ENCODE assay signal across 20 cellular contexts in the genomic region with DNA sequence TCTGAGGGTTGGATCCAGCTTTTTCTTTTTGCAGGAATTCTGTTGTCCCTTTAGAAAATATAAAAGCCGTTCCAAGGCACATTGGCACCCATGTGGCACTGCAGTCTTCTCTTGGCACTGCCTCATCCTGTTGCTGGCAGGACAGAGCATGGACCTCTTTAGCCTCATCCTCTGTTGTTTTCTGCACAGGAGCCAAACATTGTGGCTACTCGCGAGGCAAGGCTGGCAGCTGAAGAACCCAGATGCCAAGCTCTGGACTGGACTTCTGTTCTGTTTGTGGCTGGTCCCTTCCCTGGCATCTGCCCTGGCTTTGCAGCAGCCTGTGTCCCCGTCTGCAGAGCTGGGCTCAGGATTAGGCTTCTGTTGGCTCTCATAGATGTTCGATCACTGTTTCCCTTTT.
DNase-seq lines count a peak whose midpoint lies in the region; ATAC-seq and TF ChIP-seq lines count a peak whose summit lies in the region.
"Had no signal": no experiment of that assay in that cellular context is flagged by ENCODE, and none has a peak within 500 bp of the region (broad histone marks: within the 10 kb centered on the region; RNA-seq: fewer than 3 reads in every experiment).

No MANE protein-coding gene starts in this region.

- peak overlapping the region; percentile 79; the same call in 1 of the 2 replicates for H3K27ac Mint-ChIP-seq in WTC11
- no peak overlapping the region for H3K27ac Mint-ChIP-seq in effector memory CD8-positive, alpha-beta T cell
- H3K27ac Mint-ChIP-seq: activated CD8-positive, alpha-beta T cell treated with anti-CD3 and anti-CD28 coated beads, Interleukin-2, amount 10 ng/mL, durations not matched to agents 7 days and 5 days; activated naive CD8-positive, alpha-beta T cell had no signal

- CTCF ChIA-PET in WTC11 (lab: Charles Lee): no interaction called here

- H3K27me3 Mint-ChIP-seq in WTC11 (ENCODE audit: low read depth): no peaks in the 10 kb centered on the region
- peaks cover 10 to 21% of the 10 kb centered on the region in 2 donors for H3K27me3 Mint-ChIP-seq in effector memory CD8-positive, alpha-beta T cell

- H3K36me3 Mint-ChIP-seq in WTC11: no peaks in the 10 kb centered on the region
- no peaks in the 10 kb centered on the region for H3K36me3 Mint-ChIP-seq in effector memory CD8-positive, alpha-beta T cell (ENCODE audit: insufficient read depth)

- ATAC-seq in WTC11 (no peak), HG03571 (IDR thresholded peaks at IDR 0.05; ENCODE audit: unreplicated experiment) (no peak)
- ATAC-seq in effector memory CD8-positive, alpha-beta T cell (replicated peaks): no peak
- ATAC-seq: activated CD8-positive, alpha-beta T cell treated with anti-CD3 and anti-CD28 coated beads, Interleukin-2, amount 10 ng/mL, durations not matched to agents 7 days and 5 days had no signal

- H3K4me3 Mint-ChIP-seq in WTC11: no peak overlapping the region
- no peak overlapping the region for H3K4me3 Mint-ChIP-seq in effector memory CD8-positive, alpha-beta T cell
- H3K4me3 Mint-ChIP-seq: activated CD8-positive, alpha-beta T cell treated with anti-CD3 and anti-CD28 coated beads, Interleukin-2, amount 10 ng/mL, durations not matched to agents 7 days and 5 days; activated naive CD8-positive, alpha-beta T cell had no signal

- no peak for TF ChIP-seq CTCF in WTC11 (IDR thresholded peaks at IDR 0.05)

- H3K9me3 Mint-ChIP-seq in WTC11: no peaks in the 10 kb centered on the region
- H3K9me3 Mint-ChIP-seq in effector memory CD8-positive, alpha-beta T cell: no peaks in the 10 kb centered on the region

- H3K4me1 Mint-ChIP-seq in WTC11: peaks cover 16% of the 10 kb centered on the region
- peaks cover 0 to 3% of the 10 kb centered on the region in 2 donors for H3K4me1 Mint-ChIP-seq in effector memory CD8-positive, alpha-beta T cell (ENCODE audit: low read depth in 2 of 2)

- DNase-seq in C1 segment of cervical spinal cord (lab: John Stamatoyannopoulos, UW) (peak in 13 of 14 donors; percentile 2 to 71 (median 39)), WTC11 (ENCODE audit: low spot score) (no peak), hippocampal formation (lab: John Stamatoyannopoulos, UW) (peak; percentile 81), pons (ENCODE audit: low spot score) (peak; percentile 92), H4 (ENCODE audit: low spot score) (no peak), ureter (ENCODE audit: low spot score) (no peak)
- no peak for DNase-seq in effector memory CD8-positive, alpha-beta T cell
- DNase-seq: activated CD8-positive, alpha-beta T cell treated with anti-CD3 and anti-CD28 coated beads, Interleukin-2, amount 10 ng/mL, durations not matched to agents 7 days and 5 days; Caco-2; central memory CD4-positive, alpha-beta T cell; glutamatergic neuron; kidney glomerular epithelial cell; NCI-H1694; NCI-H446 treated with DMSO at 0.1 percent for 48 hours; NCI-H82; SK-N-SH; stomach; transverse colon had no signal

- POLR2A ChIA-PET in WTC11 (lab: Charles Lee): no interaction called here

TF ChIP-seq in WTC11, 78 proteins besides CTCF, POLR2A, EP300 and RAD21 (continues in another document):
- TF ChIP-seq GABPB1 (CRISPR knock-in tag; IDR thresholded peaks at IDR 0.05) (no peak), NR2C2 (CRISPR knock-in tag; IDR thresholded peaks at IDR 0.05) (no peak), TEAD4 (CRISPR knock-in tag; IDR thresholded peaks at IDR 0.05) (no peak), ZNF232 (CRISPR knock-in tag; IDR thresholded peaks at IDR 0.05) (no peak)
- TF ChIP-seq, protein P1, sequence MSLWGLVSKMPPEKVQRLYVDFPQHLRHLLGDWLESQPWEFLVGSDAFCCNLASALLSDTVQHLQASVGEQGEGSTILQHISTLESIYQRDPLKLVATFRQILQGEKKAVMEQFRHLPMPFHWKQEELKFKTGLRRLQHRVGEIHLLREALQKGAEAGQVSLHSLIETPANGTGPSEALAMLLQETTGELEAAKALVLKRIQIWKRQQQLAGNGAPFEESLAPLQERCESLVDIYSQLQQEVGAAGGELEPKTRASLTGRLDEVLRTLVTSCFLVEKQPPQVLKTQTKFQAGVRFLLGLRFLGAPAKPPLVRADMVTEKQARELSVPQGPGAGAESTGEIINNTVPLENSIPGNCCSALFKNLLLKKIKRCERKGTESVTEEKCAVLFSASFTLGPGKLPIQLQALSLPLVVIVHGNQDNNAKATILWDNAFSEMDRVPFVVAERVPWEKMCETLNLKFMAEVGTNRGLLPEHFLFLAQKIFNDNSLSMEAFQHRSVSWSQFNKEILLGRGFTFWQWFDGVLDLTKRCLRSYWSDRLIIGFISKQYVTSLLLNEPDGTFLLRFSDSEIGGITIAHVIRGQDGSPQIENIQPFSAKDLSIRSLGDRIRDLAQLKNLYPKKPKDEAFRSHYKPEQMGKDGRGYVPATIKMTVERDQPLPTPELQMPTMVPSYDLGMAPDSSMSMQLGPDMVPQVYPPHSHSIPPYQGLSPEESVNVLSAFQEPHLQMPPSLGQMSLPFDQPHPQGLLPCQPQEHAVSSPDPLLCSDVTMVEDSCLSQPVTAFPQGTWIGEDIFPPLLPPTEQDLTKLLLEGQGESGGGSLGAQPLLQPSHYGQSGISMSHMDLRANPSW (CRISPR knock-in tag; conservative IDR thresholded peaks at IDR 0.05; ENCODE audit: low read depth): no peak
- TF ChIP-seq, protein P2, sequence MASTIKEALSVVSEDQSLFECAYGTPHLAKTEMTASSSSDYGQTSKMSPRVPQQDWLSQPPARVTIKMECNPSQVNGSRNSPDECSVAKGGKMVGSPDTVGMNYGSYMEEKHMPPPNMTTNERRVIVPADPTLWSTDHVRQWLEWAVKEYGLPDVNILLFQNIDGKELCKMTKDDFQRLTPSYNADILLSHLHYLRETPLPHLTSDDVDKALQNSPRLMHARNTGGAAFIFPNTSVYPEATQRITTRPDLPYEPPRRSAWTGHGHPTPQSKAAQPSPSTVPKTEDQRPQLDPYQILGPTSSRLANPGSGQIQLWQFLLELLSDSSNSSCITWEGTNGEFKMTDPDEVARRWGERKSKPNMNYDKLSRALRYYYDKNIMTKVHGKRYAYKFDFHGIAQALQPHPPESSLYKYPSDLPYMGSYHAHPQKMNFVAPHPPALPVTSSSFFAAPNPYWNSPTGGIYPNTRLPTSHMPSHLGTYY (CRISPR knock-in tag; IDR thresholded peaks at IDR 0.05): no peak
- TF ChIP-seq, protein P3, sequence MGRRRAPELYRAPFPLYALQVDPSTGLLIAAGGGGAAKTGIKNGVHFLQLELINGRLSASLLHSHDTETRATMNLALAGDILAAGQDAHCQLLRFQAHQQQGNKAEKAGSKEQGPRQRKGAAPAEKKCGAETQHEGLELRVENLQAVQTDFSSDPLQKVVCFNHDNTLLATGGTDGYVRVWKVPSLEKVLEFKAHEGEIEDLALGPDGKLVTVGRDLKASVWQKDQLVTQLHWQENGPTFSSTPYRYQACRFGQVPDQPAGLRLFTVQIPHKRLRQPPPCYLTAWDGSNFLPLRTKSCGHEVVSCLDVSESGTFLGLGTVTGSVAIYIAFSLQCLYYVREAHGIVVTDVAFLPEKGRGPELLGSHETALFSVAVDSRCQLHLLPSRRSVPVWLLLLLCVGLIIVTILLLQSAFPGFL (CRISPR knock-in tag; IDR thresholded peaks at IDR 0.05; ENCODE audit: borderline replicate concordance): no peak
- TF ChIP-seq, protein P4, sequence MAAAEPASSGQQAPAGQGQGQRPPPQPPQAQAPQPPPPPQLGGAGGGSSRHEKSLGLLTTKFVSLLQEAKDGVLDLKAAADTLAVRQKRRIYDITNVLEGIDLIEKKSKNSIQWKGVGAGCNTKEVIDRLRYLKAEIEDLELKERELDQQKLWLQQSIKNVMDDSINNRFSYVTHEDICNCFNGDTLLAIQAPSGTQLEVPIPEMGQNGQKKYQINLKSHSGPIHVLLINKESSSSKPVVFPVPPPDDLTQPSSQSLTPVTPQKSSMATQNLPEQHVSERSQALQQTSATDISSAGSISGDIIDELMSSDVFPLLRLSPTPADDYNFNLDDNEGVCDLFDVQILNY (CRISPR knock-in tag; IDR thresholded peaks at IDR 0.05): no peak
- TF ChIP-seq, protein P5, sequence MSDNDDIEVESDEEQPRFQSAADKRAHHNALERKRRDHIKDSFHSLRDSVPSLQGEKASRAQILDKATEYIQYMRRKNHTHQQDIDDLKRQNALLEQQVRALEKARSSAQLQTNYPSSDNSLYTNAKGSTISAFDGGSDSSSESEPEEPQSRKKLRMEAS (CRISPR knock-in tag; IDR thresholded peaks at IDR 0.05): no peak
- TF ChIP-seq, protein P6, sequence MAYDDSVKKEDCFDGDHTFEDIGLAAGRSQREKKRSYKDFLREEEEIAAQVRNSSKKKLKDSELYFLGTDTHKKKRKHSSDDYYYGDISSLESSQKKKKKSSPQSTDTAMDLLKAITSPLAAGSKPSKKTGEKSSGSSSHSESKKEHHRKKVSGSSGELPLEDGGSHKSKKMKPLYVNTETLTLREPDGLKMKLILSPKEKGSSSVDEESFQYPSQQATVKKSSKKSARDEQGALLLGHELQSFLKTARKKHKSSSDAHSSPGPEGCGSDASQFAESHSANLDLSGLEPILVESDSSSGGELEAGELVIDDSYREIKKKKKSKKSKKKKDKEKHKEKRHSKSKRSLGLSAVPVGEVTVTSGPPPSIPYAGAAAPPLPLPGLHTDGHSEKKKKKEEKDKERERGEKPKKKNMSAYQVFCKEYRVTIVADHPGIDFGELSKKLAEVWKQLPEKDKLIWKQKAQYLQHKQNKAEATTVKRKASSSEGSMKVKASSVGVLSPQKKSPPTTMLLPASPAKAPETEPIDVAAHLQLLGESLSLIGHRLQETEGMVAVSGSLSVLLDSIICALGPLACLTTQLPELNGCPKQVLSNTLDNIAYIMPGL (CRISPR knock-in tag; IDR thresholded peaks at IDR 0.05): no peak

Comparison
In these comparisons a context has a peak if more than half of its experiments do, and no peak if none do; other contexts are left out.
1. DNase-seq: peak in C1 segment of cervical spinal cord (13 of 14), hippocampal formation (2 of 2) and pons (single experiment); none in WTC11 (single experiment), H4 (single experiment), effector memory CD8-positive, alpha-beta T cell (0 of 3) and ureter (single experiment).